1 cellular context compared by ENCODE assay signal in the genomic region with DNA sequence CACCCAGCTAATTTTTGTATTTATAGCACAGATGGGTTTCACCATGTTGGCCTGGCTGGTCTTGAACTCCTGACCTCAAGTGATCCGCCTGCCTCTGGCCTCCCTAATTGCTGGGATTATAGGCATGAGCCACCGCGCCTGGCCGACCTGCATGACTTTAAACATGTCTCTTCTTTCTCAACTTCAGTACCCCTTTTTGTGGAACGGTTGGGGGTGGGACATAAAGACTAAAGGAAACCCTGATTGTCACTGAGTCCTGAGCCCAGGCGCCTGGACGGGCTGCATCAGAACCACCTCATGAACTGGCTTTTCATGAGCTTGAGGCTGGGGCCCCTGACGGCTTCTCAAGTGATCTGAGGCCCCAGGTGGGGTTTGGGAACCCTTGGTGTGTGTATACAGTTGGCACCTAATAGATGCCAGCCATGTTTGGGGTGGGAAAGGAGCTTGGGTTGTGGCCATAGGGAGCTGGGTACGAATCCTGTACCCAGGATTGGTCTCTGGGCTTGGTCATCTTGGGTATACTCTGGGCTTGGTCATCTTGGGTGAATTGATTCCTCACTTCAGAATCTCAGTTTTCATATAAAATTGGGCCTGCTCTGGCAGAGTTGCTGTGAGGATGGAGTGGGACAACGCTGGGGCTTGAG.
TF ChIP-seq lines count a peak whose summit lies in the region.

No MANE protein-coding gene starts in this region.

TF ChIP-seq in GM23338, 12 proteins besides CTCF, POLR2A, EP300 and RAD21 (continued from another document):
- TF ChIP-seq, protein P1, sequence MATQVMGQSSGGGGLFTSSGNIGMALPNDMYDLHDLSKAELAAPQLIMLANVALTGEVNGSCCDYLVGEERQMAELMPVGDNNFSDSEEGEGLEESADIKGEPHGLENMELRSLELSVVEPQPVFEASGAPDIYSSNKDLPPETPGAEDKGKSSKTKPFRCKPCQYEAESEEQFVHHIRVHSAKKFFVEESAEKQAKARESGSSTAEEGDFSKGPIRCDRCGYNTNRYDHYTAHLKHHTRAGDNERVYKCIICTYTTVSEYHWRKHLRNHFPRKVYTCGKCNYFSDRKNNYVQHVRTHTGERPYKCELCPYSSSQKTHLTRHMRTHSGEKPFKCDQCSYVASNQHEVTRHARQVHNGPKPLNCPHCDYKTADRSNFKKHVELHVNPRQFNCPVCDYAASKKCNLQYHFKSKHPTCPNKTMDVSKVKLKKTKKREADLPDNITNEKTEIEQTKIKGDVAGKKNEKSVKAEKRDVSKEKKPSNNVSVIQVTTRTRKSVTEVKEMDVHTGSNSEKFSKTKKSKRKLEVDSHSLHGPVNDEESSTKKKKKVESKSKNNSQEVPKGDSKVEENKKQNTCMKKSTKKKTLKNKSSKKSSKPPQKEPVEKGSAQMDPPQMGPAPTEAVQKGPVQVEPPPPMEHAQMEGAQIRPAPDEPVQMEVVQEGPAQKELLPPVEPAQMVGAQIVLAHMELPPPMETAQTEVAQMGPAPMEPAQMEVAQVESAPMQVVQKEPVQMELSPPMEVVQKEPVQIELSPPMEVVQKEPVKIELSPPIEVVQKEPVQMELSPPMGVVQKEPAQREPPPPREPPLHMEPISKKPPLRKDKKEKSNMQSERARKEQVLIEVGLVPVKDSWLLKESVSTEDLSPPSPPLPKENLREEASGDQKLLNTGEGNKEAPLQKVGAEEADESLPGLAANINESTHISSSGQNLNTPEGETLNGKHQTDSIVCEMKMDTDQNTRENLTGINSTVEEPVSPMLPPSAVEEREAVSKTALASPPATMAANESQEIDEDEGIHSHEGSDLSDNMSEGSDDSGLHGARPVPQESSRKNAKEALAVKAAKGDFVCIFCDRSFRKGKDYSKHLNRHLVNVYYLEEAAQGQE (IDR thresholded peaks at IDR 0.05; ENCODE audit: unreplicated experiment) = no peak
- TF ChIP-seq, protein P2, sequence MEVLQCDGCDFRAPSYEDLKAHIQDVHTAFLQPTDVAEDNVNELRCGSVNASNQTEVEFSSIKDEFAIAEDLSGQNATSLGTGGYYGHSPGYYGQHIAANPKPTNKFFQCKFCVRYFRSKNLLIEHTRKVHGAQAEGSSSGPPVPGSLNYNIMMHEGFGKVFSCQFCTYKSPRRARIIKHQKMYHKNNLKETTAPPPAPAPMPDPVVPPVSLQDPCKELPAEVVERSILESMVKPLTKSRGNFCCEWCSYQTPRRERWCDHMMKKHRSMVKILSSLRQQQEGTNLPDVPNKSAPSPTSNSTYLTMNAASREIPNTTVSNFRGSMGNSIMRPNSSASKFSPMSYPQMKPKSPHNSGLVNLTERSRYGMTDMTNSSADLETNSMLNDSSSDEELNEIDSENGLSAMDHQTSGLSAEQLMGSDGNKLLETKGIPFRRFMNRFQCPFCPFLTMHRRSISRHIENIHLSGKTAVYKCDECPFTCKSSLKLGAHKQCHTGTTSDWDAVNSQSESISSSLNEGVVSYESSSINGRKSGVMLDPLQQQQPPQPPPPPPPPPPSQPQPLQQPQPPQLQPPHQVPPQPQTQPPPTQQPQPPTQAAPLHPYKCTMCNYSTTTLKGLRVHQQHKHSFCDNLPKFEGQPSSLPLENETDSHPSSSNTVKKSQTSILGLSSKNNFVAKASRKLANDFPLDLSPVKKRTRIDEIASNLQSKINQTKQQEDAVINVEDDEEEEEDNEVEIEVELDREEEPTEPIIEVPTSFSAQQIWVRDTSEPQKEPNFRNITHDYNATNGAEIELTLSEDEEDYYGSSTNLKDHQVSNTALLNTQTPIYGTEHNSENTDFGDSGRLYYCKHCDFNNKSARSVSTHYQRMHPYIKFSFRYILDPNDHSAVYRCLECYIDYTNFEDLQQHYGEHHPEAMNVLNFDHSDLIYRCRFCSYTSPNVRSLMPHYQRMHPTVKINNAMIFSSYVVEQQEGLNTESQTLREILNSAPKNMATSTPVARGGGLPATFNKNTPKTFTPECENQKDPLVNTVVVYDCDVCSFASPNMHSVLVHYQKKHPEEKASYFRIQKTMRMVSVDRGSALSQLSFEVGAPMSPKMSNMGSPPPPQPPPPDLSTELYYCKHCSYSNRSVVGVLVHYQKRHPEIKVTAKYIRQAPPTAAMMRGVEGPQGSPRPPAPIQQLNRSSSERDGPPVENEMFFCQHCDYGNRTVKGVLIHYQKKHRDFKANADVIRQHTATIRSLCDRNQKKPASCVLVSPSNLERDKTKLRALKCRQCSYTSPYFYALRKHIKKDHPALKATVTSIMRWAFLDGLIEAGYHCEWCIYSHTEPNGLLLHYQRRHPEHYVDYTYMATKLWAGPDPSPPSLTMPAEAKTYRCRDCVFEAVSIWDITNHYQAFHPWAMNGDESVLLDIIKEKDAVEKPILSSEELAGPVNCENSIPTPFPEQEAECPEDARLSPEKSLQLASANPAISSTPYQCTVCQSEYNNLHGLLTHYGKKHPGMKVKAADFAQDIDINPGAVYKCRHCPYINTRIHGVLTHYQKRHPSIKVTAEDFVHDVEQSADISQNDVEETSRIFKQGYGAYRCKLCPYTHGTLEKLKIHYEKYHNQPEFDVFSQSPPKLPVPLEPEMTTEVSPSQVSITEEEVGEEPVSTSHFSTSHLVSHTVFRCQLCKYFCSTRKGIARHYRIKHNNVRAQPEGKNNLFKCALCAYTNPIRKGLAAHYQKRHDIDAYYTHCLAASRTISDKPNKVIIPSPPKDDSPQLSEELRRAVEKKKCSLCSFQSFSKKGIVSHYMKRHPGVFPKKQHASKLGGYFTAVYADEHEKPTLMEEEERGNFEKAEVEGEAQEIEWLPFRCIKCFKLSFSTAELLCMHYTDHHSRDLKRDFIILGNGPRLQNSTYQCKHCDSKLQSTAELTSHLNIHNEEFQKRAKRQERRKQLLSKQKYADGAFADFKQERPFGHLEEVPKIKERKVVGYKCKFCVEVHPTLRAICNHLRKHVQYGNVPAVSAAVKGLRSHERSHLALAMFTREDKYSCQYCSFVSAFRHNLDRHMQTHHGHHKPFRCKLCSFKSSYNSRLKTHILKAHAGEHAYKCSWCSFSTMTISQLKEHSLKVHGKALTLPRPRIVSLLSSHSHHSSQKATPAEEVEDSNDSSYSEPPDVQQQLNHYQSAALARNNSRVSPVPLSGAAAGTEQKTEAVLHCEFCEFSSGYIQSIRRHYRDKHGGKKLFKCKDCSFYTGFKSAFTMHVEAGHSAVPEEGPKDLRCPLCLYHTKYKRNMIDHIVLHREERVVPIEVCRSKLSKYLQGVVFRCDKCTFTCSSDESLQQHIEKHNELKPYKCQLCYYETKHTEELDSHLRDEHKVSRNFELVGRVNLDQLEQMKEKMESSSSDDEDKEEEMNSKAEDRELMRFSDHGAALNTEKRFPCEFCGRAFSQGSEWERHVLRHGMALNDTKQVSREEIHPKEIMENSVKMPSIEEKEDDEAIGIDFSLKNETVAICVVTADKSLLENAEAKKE (CRISPR knock-in tag; IDR thresholded peaks at IDR 0.05) = no peak
- TF ChIP-seq EZH2 (IDR thresholded peaks at IDR 0.05; ENCODE audit: low read depth, unreplicated experiment) = no peak
